Comparison of ENCODE assay signal across 8 cellular contexts in the genomic region with DNA sequence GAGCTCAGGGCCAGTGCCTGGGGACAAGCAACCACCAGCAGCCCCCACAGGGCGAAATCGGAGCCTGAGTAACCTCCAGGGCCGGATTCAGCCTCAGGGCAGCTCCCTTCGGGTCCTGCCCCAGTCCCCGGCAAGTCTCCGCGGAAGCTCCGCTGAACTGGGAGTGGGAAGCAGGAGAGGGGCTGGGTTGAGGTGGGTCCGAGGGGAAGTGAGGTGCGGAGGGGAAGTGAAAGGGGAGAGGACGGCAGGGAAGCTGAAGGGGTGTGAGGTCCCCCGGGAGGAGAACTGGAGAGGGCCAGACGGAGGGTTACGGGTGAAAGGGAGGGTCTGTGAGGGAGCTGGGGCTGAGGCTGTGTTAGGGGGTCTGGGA. TPM values are rescaled to one million over a fixed set of nuclear protein-coding genes. Genes with fewer than 3 reads are reported as not detected.
DNase-seq lines count a peak whose midpoint lies in the region; ATAC-seq and TF ChIP-seq lines count a peak whose summit lies in the region.

No MANE protein-coding gene starts in this region.

- H3K9ac ChIP-seq in adipocyte (ENCODE audit: low read length), result no peak overlapping the region

- intact Hi-C loops in lower lobe of right lung (cut with DNase I), result no loop called here

- H3K27ac Mint-ChIP-seq in activated T-cell treated with anti-CD3 and anti-CD28 coated beads, Interleukin-2, amount 50 U/mL, for 24 hours, result no peak overlapping the region

- H3K4me1 ChIP-seq in adipocyte (ENCODE audit: control insufficient read depth, insufficient read depth, low read length) (peaks cover 4% of the 10 kb centered on the region), lower lobe of right lung (peaks cover 33% of the 10 kb centered on the region), thoracic aorta (ENCODE audit: control insufficient read depth in 1 of 2, low read depth in 2 of 2) (peaks cover 11 to 14% of the 10 kb centered on the region in 2 donors)

- no peak overlapping the region for H3K27ac ChIP-seq in lower lobe of right lung
- no peak overlapping the region for H3K27ac ChIP-seq in thoracic aorta

- H3K27me3 Mint-ChIP-seq in activated T-cell treated with anti-CD3 and anti-CD28 coated beads, Interleukin-2, amount 50 U/mL, for 24 hours, result peaks cover 56% of the 10 kb centered on the region

- peaks cover 7% of the 10 kb centered on the region for H3K4me1 Mint-ChIP-seq in activated T-cell treated with anti-CD3 and anti-CD28 coated beads, Interleukin-2, amount 50 U/mL, for 24 hours (ENCODE audit: low read depth)

- no peak overlapping the region for H3K4me3 ChIP-seq in adipocyte (ENCODE audit: low read length)
- peak overlapping the region; percentile 55 for H3K4me3 ChIP-seq in lower lobe of right lung
- peak overlapping the region; percentile 66 for H3K4me3 ChIP-seq in thoracic aorta

- H3K9me3 ChIP-seq in adipocyte (ENCODE audit: control insufficient read depth, low read length), result no peaks in the 10 kb centered on the region
- H3K9me3 ChIP-seq in lower lobe of right lung, result no peaks in the 10 kb centered on the region
- no peaks in the 10 kb centered on the region for H3K9me3 ChIP-seq in thoracic aorta

- ATAC-seq in lower lobe of right lung (peak in 1 of 2 donors; percentile 15), thoracic aorta (ENCODE audit: insufficient number of reproducible peaks, low FRiP score, low read depth) (no peak), GM19463 (IDR thresholded peaks at IDR 0.05; ENCODE audit: unreplicated experiment) (no peak)
- no peak for ATAC-seq in activated CD4-positive, CD25-positive, alpha-beta regulatory T cell treated with anti-CD3 and anti-CD28 coated beads, Interleukin-2, amount 50 U/mL, for 24 hours

- H3K36me3 ChIP-seq in adipocyte (ENCODE audit: control insufficient read depth, insufficient read depth, low read length, severe bottlenecking), result no peaks in the 10 kb centered on the region
- H3K36me3 ChIP-seq in lower lobe of right lung, result no peaks in the 10 kb centered on the region
- H3K36me3 ChIP-seq in thoracic aorta, result no peaks in the 10 kb centered on the region

- no peaks in the 10 kb centered on the region for H3K36me3 Mint-ChIP-seq in activated T-cell treated with anti-CD3 and anti-CD28 coated beads, Interleukin-2, amount 50 U/mL, for 24 hours (ENCODE audit: low read depth)

- H3K27me3 ChIP-seq in adipocyte (replicated peaks; ENCODE audit: control insufficient read depth, insufficient read depth, low read length) (peaks cover 69% of the 10 kb centered on the region), lower lobe of right lung (ENCODE audit: low read depth) (peaks cover 42% of the 10 kb centered on the region), thoracic aorta (replicated peaks; ENCODE audit: insufficient read depth) (peaks cover 5% of the 10 kb centered on the region)

- TF ChIP-seq CTCF in lower lobe of right lung (IDR thresholded peaks at IDR 0.05) (no peak), thoracic aorta (IDR thresholded peaks at IDR 0.05) (no peak)

- H3K9me3 Mint-ChIP-seq in activated T-cell treated with anti-CD3 and anti-CD28 coated beads, Interleukin-2, amount 50 U/mL, for 24 hours, result no peaks in the 10 kb centered on the region

- peak overlapping the region; percentile 8 for H3K4me3 Mint-ChIP-seq in activated T-cell treated with anti-CD3 and anti-CD28 coated beads, Interleukin-2, amount 50 U/mL, for 24 hours

- DNase-seq in activated T-cell treated with anti-CD3 and anti-CD28 coated beads, Interleukin-2, amount 50 U/mL, for 24 hours, result peak; percentile 32
- DNase-seq in activated T-cell treated with anti-CD3 and anti-CD28 coated beads for 4 hours (no peak), adipocyte (ENCODE audit: low read depth) (peak; percentile 2), lower lobe of right lung (no peak), thoracic aorta (ENCODE audit: low spot score) (no peak), NCI-H510A (lab: John Stamatoyannopoulos, UW) (no peak)

RNA-seq across cellular contexts. Expression of a gene that starts 0.6 kb away (rescaled TPM):
- total RNA-seq in lower lobe of right lung (18.4 TPM), thoracic aorta (1 to 10 TPM in 1 of 2 donors, under 1 TPM in 1; 0.27 to 2.3 TPM)

Comparison
In these comparisons a context has a peak if more than half of its experiments do, and no peak if none do; other contexts are left out.
1. DNase-seq: peak in activated T-cell treated with anti-CD3 and anti-CD28 coated beads, Interleukin-2, amount 50 U/mL, for 24 hours (single experiment) and adipocyte (single experiment); none in activated T-cell treated with anti-CD3 and anti-CD28 coated beads for 4 hours (single experiment), lower lobe of right lung (single experiment), thoracic aorta (single experiment) and NCI-H510A (single experiment).